Comparison of ENCODE assay signal across 1 cellular context in the genomic region with DNA sequence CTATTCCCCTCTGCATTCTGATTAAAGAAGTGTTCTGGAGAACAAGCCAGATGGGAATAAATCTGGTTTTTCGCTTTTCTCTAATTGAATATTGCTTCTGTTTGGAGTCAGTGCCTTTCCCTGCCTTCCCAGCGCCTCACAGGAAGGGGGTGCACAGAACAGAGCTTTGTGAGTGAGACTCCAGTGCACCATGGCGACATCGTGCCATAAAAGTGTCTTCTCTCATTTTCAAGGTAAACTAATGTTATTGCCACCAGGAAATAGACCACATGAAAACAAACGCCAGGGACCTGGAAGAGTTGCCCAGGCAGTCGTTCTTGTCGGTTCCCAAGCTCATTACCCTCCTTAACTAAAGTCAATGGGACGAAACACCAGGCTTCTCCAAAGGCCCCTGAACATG.
TF ChIP-seq lines count a peak whose summit lies in the region.

No MANE protein-coding gene starts in this region.

TF ChIP-seq in HepG2, 621 proteins besides CTCF, POLR2A, EP300 and RAD21:
- no peak for TF ChIP-seq FUBP1 (CRISPR knock-in tag; IDR thresholded peaks at IDR 0.05; ENCODE audit: borderline replicate concordance)
- TF ChIP-seq ZNF891 (CRISPR knock-in tag; IDR thresholded peaks at IDR 0.05), result no peak
- TF ChIP-seq SNAPC2 (CRISPR knock-in tag; IDR thresholded peaks at IDR 0.05), result no peak
- TF ChIP-seq SP5 (CRISPR knock-in tag; IDR thresholded peaks at IDR 0.05; ENCODE audit: borderline replicate concordance, low read depth), result no peak
- TF ChIP-seq HINFP (CRISPR knock-in tag; IDR thresholded peaks at IDR 0.05; ENCODE audit: low read depth), result no peak
- TF ChIP-seq, protein P1, sequence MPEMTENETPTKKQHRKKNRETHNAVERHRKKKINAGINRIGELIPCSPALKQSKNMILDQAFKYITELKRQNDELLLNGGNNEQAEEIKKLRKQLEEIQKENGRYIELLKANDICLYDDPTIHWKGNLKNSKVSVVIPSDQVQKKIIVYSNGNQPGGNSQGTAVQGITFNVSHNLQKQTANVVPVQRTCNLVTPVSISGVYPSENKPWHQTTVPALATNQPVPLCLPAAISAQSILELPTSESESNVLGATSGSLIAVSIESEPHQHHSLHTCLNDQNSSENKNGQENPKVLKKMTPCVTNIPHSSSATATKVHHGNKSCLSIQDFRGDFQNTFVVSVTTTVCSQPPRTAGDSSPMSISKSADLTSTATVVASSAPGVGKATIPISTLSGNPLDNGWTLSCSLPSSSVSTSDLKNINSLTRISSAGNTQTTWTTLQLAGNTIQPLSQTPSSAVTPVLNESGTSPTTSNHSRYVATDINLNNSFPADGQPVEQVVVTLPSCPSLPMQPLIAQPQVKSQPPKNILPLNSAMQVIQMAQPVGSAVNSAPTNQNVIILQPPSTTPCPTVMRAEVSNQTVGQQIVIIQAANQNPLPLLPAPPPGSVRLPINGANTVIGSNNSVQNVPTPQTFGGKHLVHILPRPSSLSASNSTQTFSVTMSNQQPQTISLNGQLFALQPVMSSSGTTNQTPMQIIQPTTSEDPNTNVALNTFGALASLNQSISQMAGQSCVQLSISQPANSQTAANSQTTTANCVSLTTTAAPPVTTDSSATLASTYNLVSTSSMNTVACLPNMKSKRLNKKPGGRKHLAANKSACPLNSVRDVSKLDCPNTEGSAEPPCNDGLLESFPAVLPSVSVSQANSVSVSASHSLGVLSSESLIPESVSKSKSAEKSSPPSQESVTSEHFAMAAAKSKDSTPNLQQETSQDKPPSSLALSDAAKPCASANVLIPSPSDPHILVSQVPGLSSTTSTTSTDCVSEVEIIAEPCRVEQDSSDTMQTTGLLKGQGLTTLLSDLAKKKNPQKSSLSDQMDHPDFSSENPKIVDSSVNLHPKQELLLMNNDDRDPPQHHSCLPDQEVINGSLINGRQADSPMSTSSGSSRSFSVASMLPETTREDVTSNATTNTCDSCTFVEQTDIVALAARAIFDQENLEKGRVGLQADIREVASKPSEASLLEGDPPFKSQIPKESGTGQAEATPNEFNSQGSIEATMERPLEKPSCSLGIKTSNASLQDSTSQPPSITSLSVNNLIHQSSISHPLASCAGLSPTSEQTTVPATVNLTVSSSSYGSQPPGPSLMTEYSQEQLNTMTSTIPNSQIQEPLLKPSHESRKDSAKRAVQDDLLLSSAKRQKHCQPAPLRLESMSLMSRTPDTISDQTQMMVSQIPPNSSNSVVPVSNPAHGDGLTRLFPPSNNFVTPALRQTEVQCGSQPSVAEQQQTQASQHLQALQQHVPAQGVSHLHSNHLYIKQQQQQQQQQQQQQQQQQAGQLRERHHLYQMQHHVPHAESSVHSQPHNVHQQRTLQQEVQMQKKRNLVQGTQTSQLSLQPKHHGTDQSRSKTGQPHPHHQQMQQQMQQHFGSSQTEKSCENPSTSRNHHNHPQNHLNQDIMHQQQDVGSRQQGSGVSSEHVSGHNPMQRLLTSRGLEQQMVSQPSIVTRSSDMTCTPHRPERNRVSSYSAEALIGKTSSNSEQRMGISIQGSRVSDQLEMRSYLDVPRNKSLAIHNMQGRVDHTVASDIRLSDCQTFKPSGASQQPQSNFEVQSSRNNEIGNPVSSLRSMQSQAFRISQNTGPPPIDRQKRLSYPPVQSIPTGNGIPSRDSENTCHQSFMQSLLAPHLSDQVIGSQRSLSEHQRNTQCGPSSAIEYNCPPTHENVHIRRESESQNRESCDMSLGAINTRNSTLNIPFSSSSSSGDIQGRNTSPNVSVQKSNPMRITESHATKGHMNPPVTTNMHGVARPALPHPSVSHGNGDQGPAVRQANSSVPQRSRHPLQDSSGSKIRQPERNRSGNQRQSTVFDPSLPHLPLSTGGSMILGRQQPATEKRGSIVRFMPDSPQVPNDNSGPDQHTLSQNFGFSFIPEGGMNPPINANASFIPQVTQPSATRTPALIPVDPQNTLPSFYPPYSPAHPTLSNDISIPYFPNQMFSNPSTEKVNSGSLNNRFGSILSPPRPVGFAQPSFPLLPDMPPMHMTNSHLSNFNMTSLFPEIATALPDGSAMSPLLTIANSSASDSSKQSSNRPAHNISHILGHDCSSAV (CRISPR knock-in tag; IDR thresholded peaks at IDR 0.05; ENCODE audit: borderline replicate concordance), result no peak
- no peak for TF ChIP-seq PTBP1 (IDR thresholded peaks at IDR 0.05; ENCODE audit: low read depth, low read length, poor library complexity, severe bottlenecking)
- TF ChIP-seq ZNF329 (CRISPR knock-in tag; IDR thresholded peaks at IDR 0.05; ENCODE audit: low read depth), result no peak
- TF ChIP-seq ETS1 (CRISPR knock-in tag; IDR thresholded peaks at IDR 0.05), result no peak
- no peak for TF ChIP-seq STAG1 (CRISPR knock-in tag; IDR thresholded peaks at IDR 0.05)
- TF ChIP-seq ZNF234 (CRISPR knock-in tag; conservative IDR thresholded peaks at IDR 0.05), result no peak
- TF ChIP-seq JUN (CRISPR knock-in tag; IDR thresholded peaks at IDR 0.05), result no peak
